ENCODE assay signal across 8 cellular contexts in genomic region chr22:20508815-20509271, GRCh38. TPM values are rescaled to one million over a fixed set of nuclear protein-coding genes. Genes with fewer than 3 reads are reported as not detected.
DNase-seq lines count a peak whose midpoint lies in the region; ATAC-seq and TF ChIP-seq lines count a peak whose summit lies in the region.

No MANE protein-coding gene starts in this region.

- H3K4me1 Mint-ChIP-seq in memory B cell: peaks cover 44% of the 10 kb centered on the region

- ATAC-seq in Right ventricle myocardium superior (ENCODE audit: poor library complexity): peak; percentile 1
- no peak for ATAC-seq in memory B cell (ENCODE audit: low read depth)

- peak overlapping the region; percentile 94 for H3K4me3 Mint-ChIP-seq in memory B cell

- H3K27me3 Mint-ChIP-seq in memory B cell: no peaks in the 10 kb centered on the region

- H3K9me3 ChIP-seq in vagina: no peaks in the 10 kb centered on the region

- in situ Hi-C loops in brain microvascular endothelial cell (cut with HindIII; ENCODE audit: low pct_ligation_motif_present, low sequenced_read_pairs): no loop called here

- no peaks in the 10 kb centered on the region for H3K9me3 Mint-ChIP-seq in memory B cell

- H3K27me3 ChIP-seq in brain microvascular endothelial cell (replicated peaks): no peaks in the 10 kb centered on the region
- no peaks in the 10 kb centered on the region for H3K27me3 ChIP-seq in vagina

- TF ChIP-seq CTCF in brain microvascular endothelial cell (IDR thresholded peaks at IDR 0.05; ENCODE audit: low read depth, low read length, missing control alignments): no peak
- TF ChIP-seq CTCF in vagina (IDR thresholded peaks at IDR 0.05): no peak

- H3K27ac ChIP-seq in brain microvascular endothelial cell: peak overlapping the region; percentile 99
- H3K27ac ChIP-seq in vagina: peak overlapping the region; percentile 94

- H3K36me3 Mint-ChIP-seq in memory B cell: no peaks in the 10 kb centered on the region

- peaks cover 9% of the 10 kb centered on the region for H3K36me3 ChIP-seq in brain microvascular endothelial cell (replicated peaks)
- H3K36me3 ChIP-seq in vagina: no peaks in the 10 kb centered on the region

- H3K4me3 ChIP-seq in brain microvascular endothelial cell (ENCODE audit: low read depth, low read length) (peak overlapping the region; percentile 94), vagina (peak overlapping the region; percentile 84 to 93)

- peak overlapping the region; percentile 95 for H3K27ac Mint-ChIP-seq in memory B cell

- peaks cover 47% of the 10 kb centered on the region for H3K4me1 ChIP-seq in vagina

- DNase-seq in Right ventricle myocardium superior (no peak), cardiac septum (ENCODE audit: low spot score) (no peak), brain microvascular endothelial cell (no peak), memory B cell (ENCODE audit: low spot score in 2 of 2) (no peak), vagina (ENCODE audit: extremely low spot score in 2 of 2) (no peak), NCI-H748 treated with DMSO at 0.1 percent for 48 hours (lab: John Stamatoyannopoulos, UW) (no peak), AG08395 (ENCODE audit: low spot score) (no peak), NCI-H1436 (lab: John Stamatoyannopoulos, UW) (no peak)

- no peak for TF ChIP-seq POLR2A in vagina (IDR thresholded peaks at IDR 0.05)

- intact Hi-C loops in Right ventricle myocardium superior (cut with DNase I): loop anchor here (5.0 kb wide), 1 partner anchor 43 kb away; no protein-coding TSS in a partner anchor
- intact Hi-C loops in cardiac septum (cut with DNase I): loop anchor here (5.0 kb wide), 1 partner anchor 43 kb away; no protein-coding TSS in a partner anchor
- intact Hi-C loops in vagina (cut with DNase I): loop anchor here (5.0 to 10.0 kb wide), 2 partner anchors 43 to 406 kb away; partner anchors contain the start of gene CRKL

RNA-seq across cellular contexts. Expression of gene MED15, which starts 1.4 kb away (rescaled TPM):
- 36.3 TPM for total RNA-seq in Right ventricle myocardium superior
- total RNA-seq in cardiac septum: 43.9 TPM
- 72.2 TPM for total RNA-seq in vagina

RNA-seq across cellular contexts. Expression of gene KLHL22, which starts 13.2 kb away (rescaled TPM):
- total RNA-seq in Right ventricle myocardium superior (13.5 TPM), cardiac septum (16.8 TPM), vagina (20.1 TPM)
